1 cellular context compared by ENCODE assay signal in the genomic region with DNA sequence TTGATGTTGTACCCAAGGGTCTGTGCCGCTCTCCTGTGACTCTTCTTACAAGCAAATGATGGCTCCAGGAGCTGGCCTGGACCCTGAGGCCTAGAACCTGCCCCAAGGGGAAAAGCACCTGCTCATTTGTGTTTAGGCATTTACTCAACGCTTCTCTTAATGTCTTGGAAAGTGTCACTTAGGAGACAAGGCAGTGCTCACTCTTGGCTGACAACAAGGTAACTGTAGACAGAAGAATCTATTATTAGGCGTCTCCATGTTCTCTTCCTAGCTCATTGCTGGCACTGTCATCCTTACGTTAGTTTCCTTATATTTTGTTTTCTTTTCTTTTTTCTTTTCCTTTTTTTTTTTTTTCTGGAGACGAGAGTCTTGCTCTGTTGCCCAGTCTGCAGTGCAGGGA.
TF ChIP-seq lines count a peak whose summit lies in the region.

No MANE protein-coding gene starts in this region.

TF ChIP-seq in H1, 55 proteins besides CTCF, POLR2A, EP300 and RAD21:
- TF ChIP-seq MAFK (IDR thresholded peaks at IDR 0.05; ENCODE audit: low read depth, low read length) = no peak
- no peak for TF ChIP-seq FOSL1 (IDR thresholded peaks at IDR 0.05; ENCODE audit: insufficient read depth, low read depth, low read length)
- no peak for TF ChIP-seq CEBPB (IDR thresholded peaks at IDR 0.05; ENCODE audit: low read depth, low read length)
- TF ChIP-seq EZH2 (IDR thresholded peaks at IDR 0.05; ENCODE audit: low read depth, low read length, severe bottlenecking) = no peak
- no peak for TF ChIP-seq RFX5 (IDR thresholded peaks at IDR 0.05; ENCODE audit: borderline replicate concordance, low read depth, low read length)
- no peak for TF ChIP-seq SIN3A (conservative IDR thresholded peaks at IDR 0.05 in 1 of 2, IDR thresholded peaks at IDR 0.05 in 1 of 2; ENCODE audit: low read depth in 1 of 2, low read length in 2 of 2)
- TF ChIP-seq RXRA (IDR thresholded peaks at IDR 0.05; ENCODE audit: insufficient read depth, low read depth, low read length) = no peak
- no peak for TF ChIP-seq TBP (IDR thresholded peaks at IDR 0.05; ENCODE audit: low read depth, low read length)
- TF ChIP-seq HDAC2 (IDR thresholded peaks at IDR 0.05; ENCODE audit: borderline replicate concordance in 1 of 2, low read depth in 2 of 2, low read length in 2 of 2) = no peak
- TF ChIP-seq BACH1 (IDR thresholded peaks at IDR 0.05; ENCODE audit: low read length) = no peak
- no peak for TF ChIP-seq JUN (IDR thresholded peaks at IDR 0.05; ENCODE audit: low read depth, low read length)
- TF ChIP-seq, protein P1, sequence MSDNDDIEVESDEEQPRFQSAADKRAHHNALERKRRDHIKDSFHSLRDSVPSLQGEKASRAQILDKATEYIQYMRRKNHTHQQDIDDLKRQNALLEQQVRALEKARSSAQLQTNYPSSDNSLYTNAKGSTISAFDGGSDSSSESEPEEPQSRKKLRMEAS (IDR thresholded peaks at IDR 0.05) = no peak
- no peak for TF ChIP-seq TAF7 (optimal IDR thresholded peaks at IDR 0.05; ENCODE audit: borderline replicate concordance, low read depth, low read length)
- no peak for TF ChIP-seq SIX5 (IDR thresholded peaks at IDR 0.05; ENCODE audit: low read depth, low read length)
- TF ChIP-seq NRF1 (IDR thresholded peaks at IDR 0.05; ENCODE audit: low read depth, low read length) = no peak
- TF ChIP-seq, protein P2, sequence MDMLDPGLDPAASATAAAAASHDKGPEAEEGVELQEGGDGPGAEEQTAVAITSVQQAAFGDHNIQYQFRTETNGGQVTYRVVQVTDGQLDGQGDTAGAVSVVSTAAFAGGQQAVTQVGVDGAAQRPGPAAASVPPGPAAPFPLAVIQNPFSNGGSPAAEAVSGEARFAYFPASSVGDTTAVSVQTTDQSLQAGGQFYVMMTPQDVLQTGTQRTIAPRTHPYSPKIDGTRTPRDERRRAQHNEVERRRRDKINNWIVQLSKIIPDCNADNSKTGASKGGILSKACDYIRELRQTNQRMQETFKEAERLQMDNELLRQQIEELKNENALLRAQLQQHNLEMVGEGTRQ (IDR thresholded peaks at IDR 0.05; ENCODE audit: low read length) = no peak
